In genomic region chrX:23749576-23749975, GRCh38 we compare ENCODE assay signal across 14 cellular contexts.
"Had no signal": no experiment of that assay in that cellular context is flagged by ENCODE, and none has a peak within 500 bp of the region (broad histone marks: within the 10 kb centered on the region; RNA-seq: fewer than 3 reads in every experiment).

No MANE protein-coding gene starts in this region.

- H3K4me1 Mint-ChIP-seq: stimulated activated memory B cell treated with anti-CD40 and anti-IgM and Interleukin-4, amounts not matched to agents 10 μg/mL and 1 μg/mL and 100 μg/mL, for 72 hours had no signal

- H3K27ac Mint-ChIP-seq: dendritic cell treated with granulocyte-macrophage colony-stimulating factor and Interleukin-4, amounts not matched to agents 40 ng/mL and 50 ng/mL, for 4 days; effector memory CD8-positive, alpha-beta T cell; naive B cell; stimulated activated memory B cell treated with anti-CD40 and anti-IgM and Interleukin-4, amounts not matched to agents 10 μg/mL and 1 μg/mL and 100 μg/mL, for 72 hours; stimulated activated naive CD8-positive, alpha-beta T cell treated with anti-CD3 and anti-CD28 coated beads, Interleukin-15, amount 100 ng/mL, for 72 hours had no signal

- ATAC-seq: effector memory CD8-positive, alpha-beta T cell; foreskin keratinocyte; left colon; right cardiac atrium; stimulated activated memory B cell treated with anti-CD40 and anti-IgM and Interleukin-4, amounts not matched to agents 10 μg/mL and 1 μg/mL and 100 μg/mL, for 72 hours; stimulated activated naive CD8-positive, alpha-beta T cell treated with anti-CD3 and anti-CD28 coated beads, Interleukin-15, amount 100 ng/mL, for 72 hours; upper lobe of right lung had no signal

- DNase-seq: effector memory CD8-positive, alpha-beta T cell; foreskin keratinocyte; left colon; mesendoderm; naive B cell; posterior cingulate gyrus; right cardiac atrium; stimulated activated CD4-positive, alpha-beta T cell treated with anti-CD3 and anti-CD28 coated beads, Interleukin-4, amount 100 ng/mL, for 1 hour; stimulated activated CD8-positive, alpha-beta memory T cell treated with anti-CD3 and anti-CD28 coated beads, Interleukin-4, amount 100 ng/mL, for 48 hours; stimulated activated naive CD8-positive, alpha-beta T cell treated with anti-CD3 and anti-CD28 coated beads, Interleukin-15, amount 100 ng/mL, for 72 hours; testis; upper lobe of right lung had no signal

- H3K4me3 Mint-ChIP-seq: dendritic cell treated with granulocyte-macrophage colony-stimulating factor and Interleukin-4, amounts not matched to agents 40 ng/mL and 50 ng/mL, for 4 days; effector memory CD8-positive, alpha-beta T cell; naive B cell; stimulated activated memory B cell treated with anti-CD40 and anti-IgM and Interleukin-4, amounts not matched to agents 10 μg/mL and 1 μg/mL and 100 μg/mL, for 72 hours; stimulated activated naive CD8-positive, alpha-beta T cell treated with anti-CD3 and anti-CD28 coated beads, Interleukin-15, amount 100 ng/mL, for 72 hours had no signal

- H3K36me3 Mint-ChIP-seq: naive B cell; stimulated activated memory B cell treated with anti-CD40 and anti-IgM and Interleukin-4, amounts not matched to agents 10 μg/mL and 1 μg/mL and 100 μg/mL, for 72 hours had no signal

- H3K27me3 Mint-ChIP-seq: dendritic cell treated with granulocyte-macrophage colony-stimulating factor and Interleukin-4, amounts not matched to agents 40 ng/mL and 50 ng/mL, for 4 days; effector memory CD8-positive, alpha-beta T cell; naive B cell; stimulated activated memory B cell treated with anti-CD40 and anti-IgM and Interleukin-4, amounts not matched to agents 10 μg/mL and 1 μg/mL and 100 μg/mL, for 72 hours; stimulated activated naive CD8-positive, alpha-beta T cell treated with anti-CD3 and anti-CD28 coated beads, Interleukin-15, amount 100 ng/mL, for 72 hours had no signal

- H3K9me3 Mint-ChIP-seq: dendritic cell treated with granulocyte-macrophage colony-stimulating factor and Interleukin-4, amounts not matched to agents 40 ng/mL and 50 ng/mL, for 4 days; effector memory CD8-positive, alpha-beta T cell; naive B cell; stimulated activated memory B cell treated with anti-CD40 and anti-IgM and Interleukin-4, amounts not matched to agents 10 μg/mL and 1 μg/mL and 100 μg/mL, for 72 hours; stimulated activated naive CD8-positive, alpha-beta T cell treated with anti-CD3 and anti-CD28 coated beads, Interleukin-15, amount 100 ng/mL, for 72 hours had no signal
